ENCODE assay signal across 14 cellular contexts in genomic region chr19:8773587-8773986, GRCh38. TPM values are rescaled to one million over a fixed set of nuclear protein-coding genes. Genes with fewer than 3 reads are reported as not detected.
"Had no signal": no experiment of that assay in that cellular context is flagged by ENCODE, and none has a peak within 500 bp of the region (broad histone marks: within the 10 kb centered on the region; RNA-seq: fewer than 3 reads in every experiment).

No MANE protein-coding gene starts in this region.

RNA-seq across cellular contexts. Expression of gene OR2Z1, which starts 52.2 kb away (rescaled TPM):
- total RNA-seq: stomach, subcutaneous adipose tissue, temporal lobe, thoracic aorta, thyroid gland, tibial nerve, transverse colon, upper lobe of left lung, upper lobe of right lung, ureter, urinary bladder, uterus, vagina had no signal

RNA-seq across cellular contexts. Expression of gene MBD3L1, which starts 58.6 kb away (rescaled TPM):
- total RNA-seq: stomach, subcutaneous adipose tissue, suprapubic skin, temporal lobe, thoracic aorta, thyroid gland, tibial nerve, transverse colon, upper lobe of left lung, upper lobe of right lung, ureter, urinary bladder, uterus, vagina had no signal
